In genomic region chr3:150739877-150740645, GRCh38 we compare ENCODE assay signal across 11 cellular contexts. TPM values are rescaled to one million over a fixed set of nuclear protein-coding genes. Genes with fewer than 3 reads are reported as not detected.
DNase-seq lines count a peak whose midpoint lies in the region; ATAC-seq, FAIRE-seq and TF ChIP-seq lines count a peak whose summit lies in the region.
"Had no signal": no experiment of that assay in that cellular context is flagged by ENCODE, and none has a peak within 500 bp of the region (broad histone marks: within the 10 kb centered on the region; RNA-seq: fewer than 3 reads in every experiment).

No MANE protein-coding gene starts in this region.

- no peak for TF ChIP-seq CTCF in OCI-LY7 (conservative IDR thresholded peaks at IDR 0.05; ENCODE audit: low read length)
- no peak for TF ChIP-seq CTCF in liver (IDR thresholded peaks at IDR 0.05; ENCODE audit: low read depth, low read length, missing input control)
- TF ChIP-seq CTCF in prostate gland (IDR thresholded peaks at IDR 0.05), result no peak

- no peaks in the 10 kb centered on the region for H3K9me2 ChIP-seq in OCI-LY7 (ENCODE audit: insufficient read depth, low read length)

- H3K36me3 ChIP-seq in OCI-LY7 (ENCODE audit: insufficient read depth, low read length) (0 out of 2 replicates have a peak, but pooled peaks cover 7% of the 10 kb centered on the region), liver (ENCODE audit: control insufficient read depth in 4 of 4, insufficient read depth in 3 of 4, low read depth in 1 of 4, low read length in 3 of 4) (peaks cover 0 to 4% (median 2%) of the 10 kb centered on the region in 4 donors), prostate gland (no peaks in the 10 kb centered on the region)

- H3K79me2 ChIP-seq in OCI-LY7 (ENCODE audit: insufficient read depth, low read depth, low read length), result no peaks in the 10 kb centered on the region

- H4K20me1 ChIP-seq in OCI-LY7 (ENCODE audit: insufficient read depth, low read length), result no peaks in the 10 kb centered on the region; the same call in 1 of the 2 replicates

- peak overlapping the region; percentile 67 for H3K4me2 ChIP-seq in OCI-LY7 (ENCODE audit: low read length)

- peak overlapping the region; percentile 42 for H3K4me3 ChIP-seq in OCI-LY7 (ENCODE audit: low read depth, low read length, poor library complexity, severe bottlenecking)
- H3K4me3 ChIP-seq in liver (ENCODE audit: low read depth in 1 of 3, low read length in 3 of 3), result no peak overlapping the region
- no peak overlapping the region for H3K4me3 ChIP-seq in prostate gland

- BruUV-seq in OCI-LY7 (replicated peaks; lab: Mats Ljungman, UMichigan), result no TSS peak

- peak overlapping the region; percentile 83 for H2AFZ ChIP-seq in OCI-LY7 (ENCODE audit: low read length)

- no peak for TF ChIP-seq RAD21 in liver (IDR thresholded peaks at IDR 0.05)

- H3K9me3 ChIP-seq in OCI-LY7 (ENCODE audit: low read length) (no peaks in the 10 kb centered on the region), liver (ENCODE audit: control insufficient read depth in 4 of 4, low read length in 3 of 4) (no peaks in the 10 kb centered on the region), prostate gland (no peaks in the 10 kb centered on the region)

- H3K4me1 ChIP-seq in OCI-LY7 (ENCODE audit: insufficient read depth, low read length, poor library complexity, severe bottlenecking) (peaks cover 23% of the 10 kb centered on the region), liver (ENCODE audit: control insufficient read depth in 4 of 4, insufficient read depth in 4 of 4, low read length in 3 of 4) (peaks cover 17 to 97% (median 91%) of the 10 kb centered on the region in 4 donors), prostate gland (replicated peaks) (peaks cover 10% of the 10 kb centered on the region)

- no peak for DNase-seq in OCI-LY7 (ENCODE audit: low spot score)
- DNase-seq in kidney tubule cell (ENCODE audit: low spot score), result no peak
- DNase-seq in H54 (ENCODE audit: insufficient read length, low spot score), result no peak
- DNase-seq in epidermal melanocyte (ENCODE audit: insufficient read length, low spot score), result no peak
- DNase-seq in prostate gland (ENCODE audit: low spot score), result no peak
- DNase-seq: activated effector memory CD4-positive, alpha-beta T cell treated with Interleukin-2 at 50 U/mL for 16 hours; occipital lobe had no signal

- no peak for FAIRE-seq in H54 (lab: Jason Lieb, UNC)
- FAIRE-seq: endometrium had no signal

- peak; percentile 34 for ATAC-seq in GM18505 (IDR thresholded peaks at IDR 0.05; ENCODE audit: unreplicated experiment)
- peak; percentile 16 for ATAC-seq in GM21619 (IDR thresholded peaks at IDR 0.05; ENCODE audit: unreplicated experiment)

- 45% methylated on average over 8 of the region's 8 CpGs for WGBS in liver
- WGBS in prostate gland, result 89% methylated on average over 8 of the region's 8 CpGs

- intact Hi-C loops in OCI-LY7 (cut with micrococcal nuclease; ENCODE audit: unreplicated experiment), result loop anchor here (1.0 to 2.0 kb wide), 2 partner anchors 23 to 194 kb away; partner anchors contain the start of genes EIF2A, SERP1 and SIAH2
- intact Hi-C loops in prostate gland (cut with DNase I), result no loop called here

- H3K27ac ChIP-seq in OCI-LY7 (ENCODE audit: low read depth, low read length, poor library complexity, severe bottlenecking) (peak overlapping the region; percentile 37), liver (ENCODE audit: low read depth in 1 of 2, low read length in 2 of 2) (peak overlapping the region; percentile 79 to 86), prostate gland (no peak overlapping the region)

- CTCF ChIA-PET in OCI-LY7 (lab: Charles Lee; ENCODE audit: unreplicated experiment), result no interaction called here

- H3K27me3 ChIP-seq in liver (ENCODE audit: control insufficient read depth in 4 of 4, insufficient read depth in 4 of 4, low read length in 3 of 4), result no peaks in the 10 kb centered on the region
- H3K27me3 ChIP-seq in prostate gland (replicated peaks; ENCODE audit: insufficient read depth), result no peaks in the 10 kb centered on the region

- no peak for TF ChIP-seq POLR2A in GM18505 (IDR thresholded peaks at IDR 0.05; ENCODE audit: borderline replicate concordance, extremely low read depth, insufficient read depth, insufficient read length)
- no peak for TF ChIP-seq POLR2A in H54 (IDR thresholded peaks at IDR 0.05; ENCODE audit: low read depth, low read length)
- TF ChIP-seq POLR2A in prostate gland (IDR thresholded peaks at IDR 0.05), result no peak

- POLR2A ChIA-PET in OCI-LY7 (lab: Charles Lee), result interaction anchor here (0.7 to 1.0 kb wide), 2 partner anchors 23 to 402 kb away, joined by 3 to 5 read pairs; no protein-coding TSS in a partner anchor

- peak overlapping the region in 1 of 2 donors; percentile 60 for H3K9ac ChIP-seq in liver (ENCODE audit: low read depth in 1 of 2, low read length in 2 of 2)

TF ChIP-seq in liver, 16 proteins besides CTCF, POLR2A, EP300 and RAD21:
- TF ChIP-seq SP1 (IDR thresholded peaks at IDR 0.05), result peak; percentile 55
- peak; percentile 84 for TF ChIP-seq YY1 (IDR thresholded peaks at IDR 0.05)
- TF ChIP-seq JUND (IDR thresholded peaks at IDR 0.05), result peak in 1 of 2 donors; percentile 8
- peak in 1 of 2 donors; percentile 44 for TF ChIP-seq HNF4A (conservative IDR thresholded peaks at IDR 0.05)
- TF ChIP-seq FOXA2 (IDR thresholded peaks at IDR 0.05), result no peak
- TF ChIP-seq GABPA (IDR thresholded peaks at IDR 0.05 in 1 of 2, conservative IDR thresholded peaks at IDR 0.05 in 1 of 2), result no peak
- no peak for TF ChIP-seq HNF4G (IDR thresholded peaks at IDR 0.05)
- no peak for TF ChIP-seq TAF1 (conservative IDR thresholded peaks at IDR 0.05)
- no peak for TF ChIP-seq NR2F2 (IDR thresholded peaks at IDR 0.05)
- TF ChIP-seq RXRA (IDR thresholded peaks at IDR 0.05), result peak; percentile 26 to 41
- no peak for TF ChIP-seq MAX (IDR thresholded peaks at IDR 0.05)

RNA-seq across cellular contexts. Expression of gene SIAH2, which starts 22.9 kb away (rescaled TPM):
- total RNA-seq in OCI-LY7 (2014; rRNA removed; shearing (Covaris generic)), result 22.2 and 22.7 TPM in 2 replicates
- total RNA-seq in OCI-LY7 (2022) (23.5 and 29.1 TPM in 2 replicates), liver (100 to 1,000 TPM in 1 of 2 donors, 10 to 100 TPM in 1; 18.2 to 104 TPM), prostate gland (10 to 100 TPM; 47.4 to 48.9 TPM)
- polyA plus RNA-seq in liver, result 10 to 100 TPM; 12.1 to 22.4 TPM

RNA-seq across cellular contexts. Expression of gene ERICH6, which starts 36.3 kb away (rescaled TPM):
- 0.41 TPM in 1 of 2 replicates, not detected in the other for total RNA-seq in OCI-LY7 (2014; rRNA removed; shearing (Covaris generic))
- total RNA-seq in OCI-LY7 (2022) (0.38 TPM in 1 of 2 replicates, not detected in the other), liver (under 1 TPM in 1 of 2 donors, not detected in 1; under 0.01 TPM), prostate gland (under 1 TPM; 0.09 to 0.57 TPM)
- polyA plus RNA-seq in liver, result not detected
- total RNA-seq: occipital lobe had no signal

Comparison
In these comparisons a context has a peak if more than half of its experiments do, and no peak if none do; other contexts are left out.
1. H3K27ac ChIP-seq: peak in OCI-LY7 (single experiment) and liver (2 of 2); none in prostate gland (0 of 2).